26 cellular contexts compared by ENCODE assay signal in genomic region chr9:134992755-134993124, GRCh38.
A peak's percentile ranks its signal among the peaks of the same experiment; 100 is the strongest.
DNase-seq lines count a peak whose midpoint lies in the region; ATAC-seq and TF ChIP-seq lines count a peak whose summit lies in the region.
"Had no signal": no experiment of that assay in that cellular context is flagged by ENCODE, and none has a peak within 500 bp of the region (broad histone marks: within the 10 kb centered on the region; RNA-seq: fewer than 3 reads in every experiment).

No MANE protein-coding gene starts in this region.

- no peak overlapping the region for H3K18ac ChIP-seq in neuronal stem cell (ENCODE audit: low read length)

- H3K4me1 ChIP-seq in neuronal stem cell (ENCODE audit: control insufficient read depth in 2 of 2, insufficient read depth in 1 of 2, low read depth in 1 of 2, low read length in 2 of 2) (no peaks in the 10 kb centered on the region), tibial nerve (peaks cover 0 to 11% (median 0%) of the 10 kb centered on the region in 4 donors)
- H3K4me1 ChIP-seq: right lobe of liver, vagina had no signal

- H3K36me3 Mint-ChIP-seq in immature natural killer cell: no peaks in the 10 kb centered on the region
- H3K36me3 Mint-ChIP-seq: activated naive CD8-positive, alpha-beta T cell treated with anti-CD3 and anti-CD28 coated beads, Interleukin-2, amount 10 ng/mL, durations not matched to agents 7 days and 5 days had no signal

- peaks cover 0 to under 1% (median 0%) of the 10 kb centered on the region in 6 donors for H3K9me3 Mint-ChIP-seq in immature natural killer cell
- H3K9me3 Mint-ChIP-seq: activated naive CD8-positive, alpha-beta T cell treated with anti-CD3 and anti-CD28 coated beads, Interleukin-2, amount 10 ng/mL, durations not matched to agents 7 days and 5 days; stimulated activated naive CD8-positive, alpha-beta T cell treated with anti-CD3 and anti-CD28 coated beads, Interleukin-15, Interleukin-2, amounts not matched to agents 100 ng/mL and 50 ng/mL, for 24 hours had no signal

- no peak overlapping the region for H3K4me3 ChIP-seq in neuronal stem cell (ENCODE audit: low read length in 2 of 2)
- H3K4me3 ChIP-seq in tibial nerve: peak overlapping the region in 1 of 4 donors; percentile 23
- H3K4me3 ChIP-seq: right lobe of liver, vagina had no signal

- H3K27ac ChIP-seq in neuronal stem cell (replicated peaks; ENCODE audit: low read length): no peak overlapping the region
- H3K27ac ChIP-seq in tibial nerve: peak overlapping the region in 2 of 4 donors; percentile 42 to 67
- H3K27ac ChIP-seq in substantia nigra (ENCODE audit: low read depth, low read length, poor library complexity, severe bottlenecking): no peak overlapping the region
- H3K27ac ChIP-seq: brain microvascular endothelial cell, right lobe of liver, vagina had no signal

- H2BK12ac ChIP-seq in neuronal stem cell (ENCODE audit: low read length): no peak overlapping the region

- H3K9me3 ChIP-seq in neuronal stem cell (replicated peaks in 1 of 2; ENCODE audit: control insufficient read depth in 2 of 2, insufficient read depth in 1 of 2, low read depth in 1 of 2, low read length in 2 of 2) (no peaks in the 10 kb centered on the region), tibial nerve (peaks cover 0 to 4% (median 0%) of the 10 kb centered on the region in 4 donors)
- H3K9me3 ChIP-seq: right lobe of liver, vagina had no signal

- TF ChIP-seq EP300 in tibial nerve (IDR thresholded peaks at IDR 0.05): peak in 1 of 2 donors; percentile 42

- no peaks in the 10 kb centered on the region for H3K27me3 ChIP-seq in neuronal stem cell (ENCODE audit: control insufficient read depth in 3 of 3, insufficient read depth in 3 of 3, low read depth in 1 of 3, low read length in 3 of 3)
- H3K27me3 ChIP-seq in tibial nerve: no peaks in the 10 kb centered on the region
- H3K27me3 ChIP-seq: brain microvascular endothelial cell, right lobe of liver, vagina had no signal

- WGBS in neuronal stem cell (ENCODE audit: extremely low coverage in 2 of 2, insufficient read length in 2 of 2, insufficient replicate concordance in 1 of 2), 2 donors: no CpG with 5 or more reads among the region's 22 CpGs
- WGBS in tibial nerve, 2 donors: 48% methylated on average over 20 to 21 of the region's 22 CpGs

- no peak overlapping the region for H4K91ac ChIP-seq in neuronal stem cell (ENCODE audit: low read depth, low read length, poor library complexity)

- no peak overlapping the region for H3K27ac Mint-ChIP-seq in immature natural killer cell
- H3K27ac Mint-ChIP-seq: activated CD4-positive, alpha-beta memory T cell treated with anti-CD3 and anti-CD28 coated beads, Interleukin-2, amount 10 ng/mL, durations not matched to agents 7 days and 5 days; activated naive CD8-positive, alpha-beta T cell treated with anti-CD3 and anti-CD28 coated beads, Interleukin-2, amount 10 ng/mL, durations not matched to agents 7 days and 5 days; stimulated activated naive CD8-positive, alpha-beta T cell treated with anti-CD3 and anti-CD28 coated beads, Interleukin-15, Interleukin-2, amounts not matched to agents 100 ng/mL and 50 ng/mL, for 24 hours had no signal

- no peaks in the 10 kb centered on the region for H3K36me3 ChIP-seq in neuronal stem cell (replicated peaks in 1 of 2; ENCODE audit: control insufficient read depth in 2 of 2, insufficient read depth in 2 of 2, low read length in 2 of 2)
- H3K36me3 ChIP-seq in tibial nerve: no peaks in the 10 kb centered on the region
- H3K36me3 ChIP-seq: brain microvascular endothelial cell, right lobe of liver, vagina had no signal

- H2BK15ac ChIP-seq in neuronal stem cell (ENCODE audit: low read length): no peak overlapping the region

- peak; percentile 38 for DNase-seq in activated effector memory CD4-positive, alpha-beta T cell treated with anti-CD3 and anti-CD28 coated beads, Interleukin-2, amount 50 U/mL, for 16 hours
- no peak for DNase-seq in activated effector memory CD4-positive, alpha-beta T cell treated with Interleukin-2 at 50 U/mL for 16 hours
- no peak for DNase-seq in neuronal stem cell (ENCODE audit: low spot score)
- DNase-seq in tibial nerve (ENCODE audit: low spot score in 2 of 2): peak; percentile 60 to 65
- no peak for DNase-seq in substantia nigra (lab: John Stamatoyannopoulos, UW)
- no peak for DNase-seq in immature natural killer cell
- DNase-seq: activated CD4-positive, alpha-beta memory T cell treated with anti-CD3 and anti-CD28 coated beads, Interleukin-2, amount 10 ng/mL, durations not matched to agents 7 days and 5 days; activated naive CD8-positive, alpha-beta T cell treated with anti-CD3 and anti-CD28 coated beads, Interleukin-2, amount 10 ng/mL, durations not matched to agents 7 days and 5 days; activated T-cell treated with anti-CD3 and anti-CD28 coated beads, Interleukin-2, amount 50 U/mL, for 1 hour; brain microvascular endothelial cell; C1 segment of cervical spinal cord; foreskin melanocyte; GDM1; HCEC 1CT; Kasumi-1; NCI-H1417; NCI-H2107; NCI-H748 treated with DMSO at 0.1 percent for 48 hours; right lobe of liver; SHP77 treated with DMSO at 0.1 percent for 48 hours; stimulated activated CD4-positive, alpha-beta T cell treated with anti-CD3 and anti-CD28 coated beads, Interleukin-2, amount 100 ng/mL, for 24 hours had no signal

- H4K8ac ChIP-seq in neuronal stem cell (ENCODE audit: low read depth, low read length): no peak overlapping the region

- TF ChIP-seq CTCF in tibial nerve (IDR thresholded peaks at IDR 0.05): no peak

- H3K4ac ChIP-seq in neuronal stem cell (ENCODE audit: low read length): no peak overlapping the region

- H2AK5ac ChIP-seq in neuronal stem cell (ENCODE audit: low read depth, low read length): no peak overlapping the region

- no peaks in the 10 kb centered on the region for H3K4me1 Mint-ChIP-seq in immature natural killer cell
- H3K4me1 Mint-ChIP-seq: activated CD4-positive, alpha-beta memory T cell treated with anti-CD3 and anti-CD28 coated beads, Interleukin-2, amount 10 ng/mL, durations not matched to agents 7 days and 5 days; activated naive CD8-positive, alpha-beta T cell treated with anti-CD3 and anti-CD28 coated beads, Interleukin-2, amount 10 ng/mL, durations not matched to agents 7 days and 5 days had no signal

- no peak overlapping the region for H2BK5ac ChIP-seq in neuronal stem cell (ENCODE audit: low read length)

- no peaks in the 10 kb centered on the region for H3K79me1 ChIP-seq in neuronal stem cell (ENCODE audit: low read depth, low read length)

- H3K4me3 Mint-ChIP-seq in immature natural killer cell: no peak overlapping the region
- H3K4me3 Mint-ChIP-seq: activated CD4-positive, alpha-beta memory T cell treated with anti-CD3 and anti-CD28 coated beads, Interleukin-2, amount 10 ng/mL, durations not matched to agents 7 days and 5 days; activated naive CD8-positive, alpha-beta T cell treated with anti-CD3 and anti-CD28 coated beads, Interleukin-2, amount 10 ng/mL, durations not matched to agents 7 days and 5 days; stimulated activated naive CD8-positive, alpha-beta T cell treated with anti-CD3 and anti-CD28 coated beads, Interleukin-15, Interleukin-2, amounts not matched to agents 100 ng/mL and 50 ng/mL, for 24 hours had no signal

- no peak overlapping the region for H3K9ac ChIP-seq in neuronal stem cell (ENCODE audit: low read depth, low read length, poor library complexity)

- no peak overlapping the region for H2BK120ac ChIP-seq in neuronal stem cell (ENCODE audit: low read depth, low read length)

- H3K23ac ChIP-seq in neuronal stem cell (ENCODE audit: low read depth, low read length, poor library complexity): no peak overlapping the region

- no peak overlapping the region for H2AFZ ChIP-seq in neuronal stem cell (ENCODE audit: low read length)

- ATAC-seq in esophagus mucosa (peak; percentile 87), GM18519 (IDR thresholded peaks at IDR 0.05; ENCODE audit: low FRiP score, unreplicated experiment) (no peak)
- ATAC-seq: left lobe of liver, right lobe of liver had no signal

- no peak overlapping the region for H3K4me2 ChIP-seq in neuronal stem cell (ENCODE audit: insufficient read depth, low read length, poor library complexity, severe bottlenecking)

- peak overlapping the region; percentile 33 for H3K14ac ChIP-seq in neuronal stem cell (ENCODE audit: low read length)

- peaks cover 2 to 3% (median 2%) of the 10 kb centered on the region in 3 donors for H3K27me3 Mint-ChIP-seq in immature natural killer cell (ENCODE audit: low read depth in 3 of 3)
- H3K27me3 Mint-ChIP-seq: activated CD4-positive, alpha-beta memory T cell treated with anti-CD3 and anti-CD28 coated beads, Interleukin-2, amount 10 ng/mL, durations not matched to agents 7 days and 5 days; activated naive CD8-positive, alpha-beta T cell treated with anti-CD3 and anti-CD28 coated beads, Interleukin-2, amount 10 ng/mL, durations not matched to agents 7 days and 5 days had no signal

- TF ChIP-seq POLR2A in tibial nerve (IDR thresholded peaks at IDR 0.05): no peak

Comparison
In these comparisons a context has a peak if more than half of its experiments do, and no peak if none do; other contexts are left out.
1. DNase-seq: peak in activated effector memory CD4-positive, alpha-beta T cell treated with anti-CD3 and anti-CD28 coated beads, Interleukin-2, amount 50 U/mL, for 16 hours (single experiment) and tibial nerve (2 of 2); none in activated effector memory CD4-positive, alpha-beta T cell treated with Interleukin-2 at 50 U/mL for 16 hours (single experiment), neuronal stem cell (single experiment), substantia nigra (0 of 49) and immature natural killer cell (0 of 3).